ENCODE assay signal across 9 cellular contexts in the genomic region with DNA sequence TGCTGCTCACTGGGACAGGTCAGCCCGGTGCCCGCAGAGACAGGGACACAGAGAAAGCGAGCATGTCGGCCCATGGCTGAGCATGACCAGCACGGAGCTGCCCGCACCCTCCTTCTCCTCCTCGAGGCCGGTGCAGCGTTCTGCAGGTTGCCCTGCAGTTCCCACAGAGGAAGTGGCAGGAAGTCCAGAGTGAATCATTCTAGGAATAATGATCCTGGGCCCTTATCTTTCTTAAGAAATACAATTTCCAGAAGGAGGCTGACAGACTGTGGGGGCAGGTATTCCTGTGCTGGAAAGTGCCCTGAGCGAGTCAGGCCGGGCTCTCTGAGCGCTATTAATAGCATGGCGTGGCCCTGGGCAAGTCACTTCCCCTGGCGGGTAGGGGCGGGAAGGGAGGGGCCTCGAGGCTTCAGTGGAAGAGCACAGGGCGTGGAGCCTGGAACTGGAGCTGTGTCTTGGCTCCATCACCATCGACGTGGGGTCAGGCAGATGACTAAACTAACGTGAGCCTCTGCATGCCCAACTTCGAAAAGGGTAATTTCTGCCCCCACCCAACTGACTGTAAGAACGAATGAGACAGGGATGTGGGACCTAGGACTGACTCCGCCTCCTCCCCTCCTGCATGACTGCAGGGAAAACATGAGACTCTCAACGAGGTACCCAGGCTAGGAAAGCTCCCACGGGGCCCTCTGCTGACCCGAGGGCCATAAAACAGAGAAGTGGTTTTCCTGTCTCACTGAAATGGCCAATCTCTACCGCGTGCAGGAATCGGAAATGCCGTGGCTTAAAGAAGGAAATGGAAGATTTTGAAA. TPM values are rescaled to one million over a fixed set of nuclear protein-coding genes. Genes with fewer than 3 reads are reported as not detected.
DNase-seq lines count a peak whose midpoint lies in the region; ATAC-seq and TF ChIP-seq lines count a peak whose summit lies in the region.
"Had no signal": no experiment of that assay in that cellular context is flagged by ENCODE, and none has a peak within 500 bp of the region (broad histone marks: within the 10 kb centered on the region; RNA-seq: fewer than 3 reads in every experiment).

No MANE protein-coding gene starts in this region.

- H3K36me3 ChIP-seq in SJCRH30 (no peaks in the 10 kb centered on the region), ascending aorta (peaks cover 42 to 50% of the 10 kb centered on the region in 2 donors)

- DNase-seq in NCI-H2196 (lab: John Stamatoyannopoulos, UW; ENCODE audit: unreplicated experiment) (peak; percentile 29), NCI-H2196 treated with DMSO at 0.1 percent for 48 hours (lab: John Stamatoyannopoulos, UW; ENCODE audit: unreplicated experiment) (no peak), SJCRH30 (peak; percentile 35 to 49), ascending aorta (ENCODE audit: low spot score in 2 of 2) (peak; percentile 49 to 88), iPS DF 19.7 (ENCODE audit: low read depth, low spot score) (peak; percentile 12)
- DNase-seq in stimulated activated CD4-positive, alpha-beta T cell treated with anti-CD3 and anti-CD28 coated beads, Interleukin-15, amount 100 ng/mL, for 48 hours (ENCODE audit: low read depth in 2 of 2), result peak; percentile 65 to 68
- no peak for DNase-seq in NK-92 treated with Interleukin-12 subunit alpha and Interleukin-12 subunit beta, amount 100 ng/mL, for 24 hours (lab: John Stamatoyannopoulos, UW)

- intact Hi-C loops in ascending aorta (cut with DNase I), result loop anchor here (2.0 kb wide), 1 partner anchor 50 kb away; the partner anchor contains the start of gene TELO2

- no peak overlapping the region for H3K27ac ChIP-seq in SJCRH30
- peak overlapping the region; percentile 89 to 92 for H3K27ac ChIP-seq in ascending aorta

- H3K4me1 ChIP-seq in SJCRH30, result peaks cover 23% of the 10 kb centered on the region
- H3K4me1 ChIP-seq in ascending aorta, result peaks cover 22 to 50% of the 10 kb centered on the region in 2 donors
- H3K4me1 ChIP-seq: Caco-2 had no signal

- TF ChIP-seq CTCF in ascending aorta (IDR thresholded peaks at IDR 0.05), result no peak

- no peaks in the 10 kb centered on the region for H3K27me3 ChIP-seq in SJCRH30
- H3K27me3 ChIP-seq in ascending aorta, result no peaks in the 10 kb centered on the region

- H3K4me3 ChIP-seq in SJCRH30 (no peak overlapping the region), ascending aorta (peak overlapping the region in 1 of 2 donors; percentile 21)

- ATAC-seq in GM21528 (IDR thresholded peaks at IDR 0.05; ENCODE audit: low FRiP score, unreplicated experiment), result no peak

- no peaks in the 10 kb centered on the region for H3K9me3 ChIP-seq in SJCRH30 (replicated peaks)
- no peaks in the 10 kb centered on the region for H3K9me3 ChIP-seq in ascending aorta
- H3K9me3 ChIP-seq: Caco-2 had no signal

RNA-seq across cellular contexts. Expression of gene TMEM204, which starts 9.8 kb away (rescaled TPM):
- 1.1 and 1.2 TPM in 2 replicates for total RNA-seq in SJCRH30 (2014; rRNA removed; shearing (Covaris generic))
- 145 TPM for total RNA-seq in ascending aorta
- total RNA-seq: Caco-2 had no signal

RNA-seq across cellular contexts. Expression of gene TELO2, which starts 50.1 kb away (rescaled TPM):
- total RNA-seq in SJCRH30 (2014; rRNA removed; shearing (Covaris generic)), result 21.9 and 27.9 TPM in 2 replicates
- 110 TPM for total RNA-seq in ascending aorta

RNA-seq across cellular contexts. Expression of gene PTX4, which starts 54.5 kb away (rescaled TPM):
- not detected in 2 replicates for total RNA-seq in SJCRH30 (2014; rRNA removed; shearing (Covaris generic))
- not detected for total RNA-seq in ascending aorta
- total RNA-seq: Caco-2 had no signal

Comparison
In these comparisons a context has a peak if more than half of its experiments do, and no peak if none do; other contexts are left out.
1. DNase-seq: peak in NCI-H2196 (single experiment), SJCRH30 (2 of 2), ascending aorta (2 of 2), iPS DF 19.7 (single experiment) and stimulated activated CD4-positive, alpha-beta T cell treated with anti-CD3 and anti-CD28 coated beads, Interleukin-15, amount 100 ng/mL, for 48 hours (2 of 2); none in NCI-H2196 treated with DMSO at 0.1 percent for 48 hours (single experiment) and NK-92 treated with Interleukin-12 subunit alpha and Interleukin-12 subunit beta, amount 100 ng/mL, for 24 hours (single experiment).
2. RNA of gene TMEM204, which starts 9.8 kb away (total RNA-seq): 145 TPM in ascending aorta (single experiment); 1.1 to 1.2 TPM in SJCRH30; every median in the first group is over 10 times any median in the second.